ENCODE assay signal across 8 cellular contexts in genomic region chr3:149128856-149129255, GRCh38.
A peak's percentile ranks its signal among the peaks of the same experiment; 100 is the strongest.
DNase-seq lines count a peak whose midpoint lies in the region; ATAC-seq and TF ChIP-seq lines count a peak whose summit lies in the region.

No MANE protein-coding gene starts in this region.

- H3K4me3 ChIP-seq in OCI-LY1 (ENCODE audit: low read depth, low read length, poor library complexity, severe bottlenecking), result peak overlapping the region; percentile 77
- peak overlapping the region; percentile 81 for H3K4me3 ChIP-seq in epithelial cell of esophagus (ENCODE audit: low read length)
- H3K4me3 ChIP-seq in parathyroid adenoma (ENCODE audit: low read depth, low read length), result peak overlapping the region; percentile 95

- H3K9me2 ChIP-seq in OCI-LY1 (ENCODE audit: low read depth, low read length), result no peaks in the 10 kb centered on the region

- H3K9ac ChIP-seq in OCI-LY1 (ENCODE audit: low read length) (peak overlapping the region; percentile 73), parathyroid adenoma (no peak overlapping the region)

- DNase-seq in epithelial cell of esophagus (ENCODE audit: low read depth) (no peak), NCI-H1417 (lab: John Stamatoyannopoulos, UW) (no peak), iPS-NIHi7 (ENCODE audit: extremely low spot score) (no peak)

- H4K20me1 ChIP-seq in OCI-LY1 (ENCODE audit: insufficient read depth, low read length), result no peaks in the 10 kb centered on the region

- ATAC-seq in GM18511 (IDR thresholded peaks at IDR 0.05; ENCODE audit: unreplicated experiment), result peak; percentile 6
- no peak for ATAC-seq in GM18505 (IDR thresholded peaks at IDR 0.05; ENCODE audit: unreplicated experiment)
- no peak for ATAC-seq in HG02852 (IDR thresholded peaks at IDR 0.05; ENCODE audit: unreplicated experiment)

- H3K9me3 ChIP-seq in OCI-LY1 (ENCODE audit: low read length), result no peaks in the 10 kb centered on the region
- no peaks in the 10 kb centered on the region for H3K9me3 ChIP-seq in parathyroid adenoma (ENCODE audit: control insufficient read depth, low read length)

- no peak for TF ChIP-seq CTCF in OCI-LY1 (IDR thresholded peaks at IDR 0.05; ENCODE audit: low read length)
- TF ChIP-seq CTCF in epithelial cell of esophagus (IDR thresholded peaks at IDR 0.05; ENCODE audit: insufficient read depth, low read depth, low read length, missing control alignments), result no peak
- no peak for TF ChIP-seq CTCF in parathyroid adenoma (IDR thresholded peaks at IDR 0.05)

- H3F3A ChIP-seq in OCI-LY1 (ENCODE audit: insufficient read depth, low read length), result no peaks in the 10 kb centered on the region

- H3K36me3 ChIP-seq in OCI-LY1 (ENCODE audit: insufficient read depth, low read length), result 0 out of 2 replicates have a peak, but pooled peaks cover 5% of the 10 kb centered on the region
- no peaks in the 10 kb centered on the region for H3K36me3 ChIP-seq in parathyroid adenoma (ENCODE audit: control insufficient read depth, insufficient read depth, low read length)

- peaks cover 24% of the 10 kb centered on the region for H3K79me2 ChIP-seq in OCI-LY1 (ENCODE audit: insufficient read depth, low read length)
- no peaks in the 10 kb centered on the region for H3K79me2 ChIP-seq in parathyroid adenoma

- H3K27ac ChIP-seq in OCI-LY1 (ENCODE audit: low read depth, low read length, poor library complexity, severe bottlenecking) (no peak overlapping the region), parathyroid adenoma (peak overlapping the region; percentile 29)

- H3K4me2 ChIP-seq in OCI-LY1 (ENCODE audit: low read length) (peak overlapping the region; percentile 69), parathyroid adenoma (ENCODE audit: low read length) (peak overlapping the region; percentile 85)

- H2AFZ ChIP-seq in OCI-LY1 (ENCODE audit: low read length) (peak overlapping the region; percentile 54), parathyroid adenoma (peak overlapping the region; percentile 96)

- H3K4me1 ChIP-seq in OCI-LY1 (ENCODE audit: insufficient read depth, low read length, severe bottlenecking) (peaks cover 26% of the 10 kb centered on the region), parathyroid adenoma (peaks cover 9% of the 10 kb centered on the region)

- no peak for TF ChIP-seq POLR2A in GM18505 (IDR thresholded peaks at IDR 0.05; ENCODE audit: borderline replicate concordance, extremely low read depth, insufficient read depth, insufficient read length)

- H3K27me3 ChIP-seq in OCI-LY1 (ENCODE audit: insufficient read depth, low read length) (no peaks in the 10 kb centered on the region), parathyroid adenoma (ENCODE audit: control insufficient read depth, insufficient read depth, low read length) (no peaks in the 10 kb centered on the region)
